Comparison of ENCODE assay signal across 9 cellular contexts in genomic region chr20:34877002-34877264, GRCh38. TPM values are rescaled to one million over a fixed set of nuclear protein-coding genes. Genes with fewer than 3 reads are reported as not detected.
DNase-seq lines count a peak whose midpoint lies in the region; ATAC-seq, FAIRE-seq and TF ChIP-seq lines count a peak whose summit lies in the region.
"Had no signal": no experiment of that assay in that cellular context is flagged by ENCODE, and none has a peak within 500 bp of the region (broad histone marks: within the 10 kb centered on the region; RNA-seq: fewer than 3 reads in every experiment).

No MANE protein-coding gene starts in this region.

- H3K9ac ChIP-seq in astrocyte (ENCODE audit: low read length) (peak overlapping the region; percentile 88), liver (ENCODE audit: low read depth in 1 of 2, low read length in 2 of 2) (peak overlapping the region; percentile 64 to 77)

- no peaks in the 10 kb centered on the region for H3K27me3 ChIP-seq in astrocyte (ENCODE audit: insufficient read depth, low read length)
- H3K27me3 ChIP-seq in liver (ENCODE audit: control insufficient read depth in 4 of 4, insufficient read depth in 4 of 4, low read length in 3 of 4): no peaks in the 10 kb centered on the region
- H3K27me3 ChIP-seq in thyroid gland: no peaks in the 10 kb centered on the region

- no peak overlapping the region for H3K27ac ChIP-seq in astrocyte (ENCODE audit: low read depth, low read length)
- peak overlapping the region; percentile 74 to 96 for H3K27ac ChIP-seq in liver (ENCODE audit: low read depth in 1 of 2, low read length in 2 of 2)
- peak overlapping the region; percentile 54 to 84 (median 76) for H3K27ac ChIP-seq in thyroid gland

- peak overlapping the region; percentile 87 for H2AFZ ChIP-seq in astrocyte (ENCODE audit: low read depth, low read length)

- no peaks in the 10 kb centered on the region for H3K27me3 Mint-ChIP-seq in activated T-cell treated with anti-CD3 and anti-CD28 coated beads, Interleukin-2, amount 50 U/mL, for 24 hours
- peaks cover 2% of the 10 kb centered on the region for H3K27me3 Mint-ChIP-seq in astrocyte (ENCODE audit: low read depth, unreplicated experiment)

- H3K4me3 ChIP-seq in astrocyte (ENCODE audit: insufficient read depth, low read depth, low read length) (peak overlapping the region; percentile 74), liver (ENCODE audit: low read depth in 1 of 3, low read length in 3 of 3) (peak overlapping the region; percentile 62 to 87 (median 84)), thyroid gland (replicated peaks in 1 of 3) (peak overlapping the region; percentile 61 to 88 (median 78))

- FAIRE-seq in astrocyte (lab: Jason Lieb, UNC): no peak

- no peak for ATAC-seq in GM18870 (IDR thresholded peaks at IDR 0.05; ENCODE audit: unreplicated experiment)
- ATAC-seq in GM21381 (IDR thresholded peaks at IDR 0.05; ENCODE audit: unreplicated experiment): no peak

- intact Hi-C loops in thyroid gland (cut with DNase I): loop anchor here (10.0 kb wide), 1 partner anchor 218 kb away; the partner anchor contains the start of gene TRPC4AP

- H3K9me3 ChIP-seq in astrocyte (ENCODE audit: insufficient read depth, low read depth, low read length) (no peaks in the 10 kb centered on the region), liver (ENCODE audit: control insufficient read depth in 4 of 4, low read length in 3 of 4) (no peaks in the 10 kb centered on the region), thyroid gland (no peaks in the 10 kb centered on the region)

- H3K4me1 ChIP-seq in astrocyte (ENCODE audit: insufficient read depth, low read length) (peaks cover 18% of the 10 kb centered on the region), liver (ENCODE audit: control insufficient read depth in 4 of 4, insufficient read depth in 4 of 4, low read length in 3 of 4) (peaks cover 4 to 56% (median 35%) of the 10 kb centered on the region in 4 donors), thyroid gland (peaks cover 10 to 14% of the 10 kb centered on the region in 2 donors)

- peaks cover 50% of the 10 kb centered on the region for H3K4me1 Mint-ChIP-seq in activated T-cell treated with anti-CD3 and anti-CD28 coated beads, Interleukin-2, amount 50 U/mL, for 24 hours (ENCODE audit: low read depth)
- peaks cover 11% of the 10 kb centered on the region for H3K4me1 Mint-ChIP-seq in astrocyte (ENCODE audit: low read depth, unreplicated experiment)

- no peak for DNase-seq in activated T-cell treated with anti-CD3 and anti-CD28 coated beads, Interleukin-2, amount 50 U/mL, for 24 hours
- DNase-seq in activated T-cell treated with anti-CD3 and anti-CD28 coated beads, Interleukin-2, amount 50 U/mL, for 1 hour: no peak
- DNase-seq in astrocyte (ENCODE audit: low read depth) (no peak), thyroid gland (no peak), ACHN (no peak)
- DNase-seq: DMS53 had no signal

- no peak for TF ChIP-seq POLR2A in thyroid gland (IDR thresholded peaks at IDR 0.05)

- no peaks in the 10 kb centered on the region for H3K9me3 Mint-ChIP-seq in activated T-cell treated with anti-CD3 and anti-CD28 coated beads, Interleukin-2, amount 50 U/mL, for 24 hours
- H3K9me3 Mint-ChIP-seq in astrocyte (ENCODE audit: unreplicated experiment): no peaks in the 10 kb centered on the region

- H3K79me2 ChIP-seq in astrocyte (ENCODE audit: insufficient read depth, low read length): peaks cover 12% of the 10 kb centered on the region

- no peaks in the 10 kb centered on the region for H3K36me3 ChIP-seq in astrocyte (ENCODE audit: insufficient read depth, low read length)
- H3K36me3 ChIP-seq in liver (ENCODE audit: control insufficient read depth in 4 of 4, insufficient read depth in 3 of 4, low read depth in 1 of 4, low read length in 3 of 4): no peaks in the 10 kb centered on the region
- H3K36me3 ChIP-seq in thyroid gland: no peaks in the 10 kb centered on the region

- no peaks in the 10 kb centered on the region for H3K36me3 Mint-ChIP-seq in activated T-cell treated with anti-CD3 and anti-CD28 coated beads, Interleukin-2, amount 50 U/mL, for 24 hours (ENCODE audit: low read depth)
- H3K36me3 Mint-ChIP-seq in astrocyte (ENCODE audit: low read depth, unreplicated experiment): peaks cover 2% of the 10 kb centered on the region

- 2% methylated on average over 12 of the region's 12 CpGs for WGBS in liver
- 7 to 9% methylated on average over 12 of the region's 12 CpGs for WGBS in thyroid gland, 2 donors

- TF ChIP-seq CTCF in astrocyte (IDR thresholded peaks at IDR 0.05; ENCODE audit: insufficient read depth, low read depth, low read length) (no peak), liver (IDR thresholded peaks at IDR 0.05; ENCODE audit: low read depth, low read length, missing input control) (no peak), thyroid gland (IDR thresholded peaks at IDR 0.05) (no peak)

- peaks cover 7% of the 10 kb centered on the region for H4K20me1 ChIP-seq in astrocyte (ENCODE audit: insufficient read depth, low read length)

- in situ Hi-C loops in ACHN (cut with HindIII; ENCODE audit: low pct_ligation_motif_present, low pct_unique_long_range_greater_than_20kb, low sequenced_read_pairs): no loop called here

- peak overlapping the region; percentile 99 for H3K4me2 ChIP-seq in astrocyte (ENCODE audit: low read length)

- peak overlapping the region; percentile 80 for H3K27ac Mint-ChIP-seq in activated T-cell treated with anti-CD3 and anti-CD28 coated beads, Interleukin-2, amount 50 U/mL, for 24 hours
- H3K27ac Mint-ChIP-seq in astrocyte (ENCODE audit: unreplicated experiment): peak overlapping the region; percentile 56

- TF ChIP-seq RAD21 in liver (IDR thresholded peaks at IDR 0.05): no peak

- H3K4me3 Mint-ChIP-seq in activated T-cell treated with anti-CD3 and anti-CD28 coated beads, Interleukin-2, amount 50 U/mL, for 24 hours: peak overlapping the region; percentile 83
- peak overlapping the region; percentile 97 for H3K4me3 Mint-ChIP-seq in astrocyte (ENCODE audit: unreplicated experiment)

TF ChIP-seq in liver, 16 proteins besides CTCF, POLR2A, EP300 and RAD21:
- TF ChIP-seq EGR1 (IDR thresholded peaks at IDR 0.05; ENCODE audit: low read depth in 2 of 2): no peak
- no peak for TF ChIP-seq SP1 (IDR thresholded peaks at IDR 0.05)
- TF ChIP-seq, protein P1, sequence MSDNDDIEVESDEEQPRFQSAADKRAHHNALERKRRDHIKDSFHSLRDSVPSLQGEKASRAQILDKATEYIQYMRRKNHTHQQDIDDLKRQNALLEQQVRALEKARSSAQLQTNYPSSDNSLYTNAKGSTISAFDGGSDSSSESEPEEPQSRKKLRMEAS (IDR thresholded peaks at IDR 0.05): no peak
- TF ChIP-seq, protein P2, sequence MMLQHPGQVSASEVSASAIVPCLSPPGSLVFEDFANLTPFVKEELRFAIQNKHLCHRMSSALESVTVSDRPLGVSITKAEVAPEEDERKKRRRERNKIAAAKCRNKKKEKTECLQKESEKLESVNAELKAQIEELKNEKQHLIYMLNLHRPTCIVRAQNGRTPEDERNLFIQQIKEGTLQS (IDR thresholded peaks at IDR 0.05): no peak
- no peak for TF ChIP-seq JUND (IDR thresholded peaks at IDR 0.05)
- TF ChIP-seq HNF4A (conservative IDR thresholded peaks at IDR 0.05): no peak

RNA-seq across cellular contexts. Expression of gene ACSS2, which starts 0.5 kb away (rescaled TPM):
- total RNA-seq in astrocyte (16.9 and 18.7 TPM in 2 replicates), liver (100 to 1,000 TPM; 103 to 260 TPM), thyroid gland (10 to 100 TPM; 48.5 to 89.6 (median 68.1) TPM)
- 10 to 100 TPM; 29.8 to 56.6 TPM for polyA plus RNA-seq in liver

RNA-seq across cellular contexts. Expression of gene GGT7, which starts 4.3 kb away (rescaled TPM):
- 15.6 and 17.3 TPM in 2 replicates for total RNA-seq in astrocyte
- 1 to 10 TPM; 5.4 to 6.5 TPM for total RNA-seq in liver
- 1 to 10 TPM; 3.7 to 8.1 TPM for polyA plus RNA-seq in liver
- 10 to 100 TPM; 24.1 to 41.1 (median 37.6) TPM for total RNA-seq in thyroid gland

RNA-seq across cellular contexts. Expression of gene NCOA6, which starts 51.5 kb away (rescaled TPM):
- total RNA-seq in astrocyte (21.1 and 21.2 TPM in 2 replicates), liver (1 to 10 TPM; 5.4 to 6.1 TPM), thyroid gland (10 to 100 TPM; 26.5 to 33.8 (median 32.3) TPM)
- 10 to 100 TPM in 1 of 2 donors, 1 to 10 TPM in 1; 6.4 to 13.1 TPM for polyA plus RNA-seq in liver
